In the genomic region with DNA sequence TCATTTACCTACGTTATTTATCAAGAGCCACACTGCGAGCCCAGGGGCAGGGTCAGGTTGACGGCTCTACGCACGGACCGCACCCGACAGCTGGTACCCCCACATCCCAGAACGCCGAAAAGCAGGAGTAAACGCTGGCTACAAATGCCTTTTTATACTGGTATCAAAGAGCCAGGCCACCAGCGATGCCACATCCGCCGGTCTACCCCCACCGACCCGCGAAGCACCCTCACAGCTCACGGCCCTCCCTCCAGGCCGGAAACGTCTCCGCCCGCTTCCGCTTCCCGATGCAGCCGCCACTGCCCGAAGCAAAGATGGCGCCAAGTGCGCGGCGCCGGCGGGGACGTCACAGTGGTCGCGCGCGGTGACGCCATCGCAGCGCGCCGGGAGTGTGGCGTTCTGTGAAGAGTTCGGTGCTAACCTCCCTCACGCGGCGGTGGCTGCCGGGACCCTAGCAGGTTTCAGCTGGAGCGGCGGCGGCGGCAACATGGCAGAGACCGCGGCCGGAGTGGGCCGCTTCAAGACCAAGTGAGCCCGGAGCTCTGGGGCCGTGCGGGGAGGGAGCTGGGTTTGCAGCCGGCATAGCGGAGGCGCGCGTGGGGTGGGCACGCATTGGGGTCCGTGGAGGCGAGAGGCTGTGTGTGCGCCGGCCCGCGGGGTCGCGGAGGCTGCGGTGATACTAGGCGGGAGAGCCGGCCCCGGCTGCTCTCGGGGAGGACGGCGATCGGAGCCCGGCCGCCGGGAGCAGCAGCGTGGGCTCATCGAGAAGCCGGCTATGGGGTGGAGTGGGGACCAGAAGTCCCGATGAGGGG, we compare ENCODE assay signal across 8 cellular contexts. TPM values are rescaled to one million over a fixed set of nuclear protein-coding genes. Genes with fewer than 3 reads are reported as not detected.
DNase-seq lines count a peak whose midpoint lies in the region; ATAC-seq, FAIRE-seq and TF ChIP-seq lines count a peak whose summit lies in the region.

A gene (plus strand): TSS at position 376 of the 812 bp plus-strand sequence. CDS start 112 bp downstream, at position 488.

- H4K91ac ChIP-seq in H1 (replicated peaks; ENCODE audit: insufficient read length, low read length) (peak within 1 kb of the TSS; percentile 95), mesenchymal stem cell (ENCODE audit: low read length) (peak within 1 kb of the TSS; percentile 75)

- H3K4me1 ChIP-seq in H1 (replicated peaks in 1 of 4; ENCODE audit: control insufficient read depth in 3 of 4, insufficient read depth in 4 of 4, low read length in 3 of 4) (peaks cover 0 to 6% (median 5%) of the 10 kb centered on the region in 4 experiments; a peak in 5 of 7 replicates), mesenchymal stem cell (ENCODE audit: control insufficient read depth, insufficient read depth, low read depth, low read length) (peaks cover 23% of the 10 kb centered on the region)

- H2AK5ac ChIP-seq in H1 (ENCODE audit: low read depth, low read length), result no peak within 1 kb of the TSS
- peak within 1 kb of the TSS; percentile 3 for H2AK5ac ChIP-seq in mesenchymal stem cell (ENCODE audit: low read length, severe bottlenecking)

- peak within 1 kb of the TSS; percentile 78 to 90 (median 84) for H3K9ac ChIP-seq in H1 (replicated peaks in 1 of 4; ENCODE audit: extremely low read depth in 1 of 4, low read depth in 3 of 4, low read length in 3 of 4)
- H3K9ac ChIP-seq in mesenchymal stem cell (ENCODE audit: low read length), result peak within 1 kb of the TSS; percentile 93

- 0 out of 4 replicates have a peak, but pooled peaks of 1 of the 3 experiments have one; percentile 14 for TF ChIP-seq CTCF in H1 (IDR thresholded peaks at IDR 0.05; ENCODE audit: control extremely low read depth in 1 of 3, insufficient read depth in 1 of 3, low read depth in 1 of 3, low read length in 3 of 3)

- H3K79me1 ChIP-seq in H1 (ENCODE audit: low read depth, low read length), result peaks cover 12% of the 10 kb centered on the region; the same call in 1 of the 2 replicates
- peaks cover 30% of the 10 kb centered on the region for H3K79me1 ChIP-seq in mesenchymal stem cell (replicated peaks; ENCODE audit: low read length, poor library complexity, severe bottlenecking)

- H3K14ac ChIP-seq in H1 (ENCODE audit: insufficient read length) (no peak within 1 kb of the TSS), mesenchymal stem cell (ENCODE audit: low read length in 2 of 2) (peak within 1 kb of the TSS in 1 of 2 experiments; percentile 44)

- peak within 1 kb of the TSS; percentile 83 to 93 (median 89) for H3K4me3 ChIP-seq in H1 (ENCODE audit: extremely low read depth in 1 of 4, insufficient read depth in 2 of 4, low read depth in 3 of 4, low read length in 4 of 4)
- peak within 1 kb of the TSS; percentile 91 to 97 for H3K4me3 ChIP-seq in mesenchymal stem cell (ENCODE audit: insufficient read depth in 1 of 2, low read depth in 1 of 2, low read length in 2 of 2)

- H2BK20ac ChIP-seq in H1 (ENCODE audit: low read length), result peak within 1 kb of the TSS; percentile 43; the same call in 1 of the 2 replicates

- WGBS in H1 (ENCODE audit: extremely low coverage in 1 of 2, insufficient coverage in 1 of 2, insufficient read length in 1 of 2, insufficient replicate concordance in 2 of 2, low coverage in 1 of 2, low lambda C conversion rate in 2 of 2, missing lambda C conversion rate in 1 of 2), 2 experiments, result 3% methylated on average over 68 of the region's 87 CpGs; no CpG with 5 or more reads in 1 of the 2 experiments
- WGBS in mesenchymal stem cell, result 2% methylated on average over 79 of the region's 87 CpGs

- H2BK12ac ChIP-seq in H1 (ENCODE audit: low read depth, low read length) (peak within 1 kb of the TSS; percentile 95; the same call in 1 of the 2 replicates), mesenchymal stem cell (ENCODE audit: low read length in 2 of 2) (no peak within 1 kb of the TSS)

- H3K9me3 ChIP-seq in H1 (ENCODE audit: insufficient read depth in 2 of 2, low read depth in 1 of 2, low read length in 1 of 2) (no peaks in the 10 kb centered on the region), mesenchymal stem cell (ENCODE audit: control insufficient read depth, low read length) (no peaks in the 10 kb centered on the region)

- H3K56ac ChIP-seq in H1 (replicated peaks; ENCODE audit: insufficient read length, low read depth, low read length), result peak within 1 kb of the TSS; percentile 97

- CTCF ChIA-PET in H1 (lab: Charles Lee; ENCODE audit: partially characterized antibody), result interaction anchor here (0.8 to 2.1 kb wide), 5 partner anchors 12 to 48 kb away, joined by 3 to 8 read pairs (median 5); a partner anchor contains a TSS

- no peak within 1 kb of the TSS for H3K23ac ChIP-seq in H1 (ENCODE audit: insufficient read length)
- H3K23ac ChIP-seq in mesenchymal stem cell (ENCODE audit: low read length in 2 of 2), result peak within 1 kb of the TSS in 1 of 2 experiments; percentile 49

- H3K27me3 ChIP-seq in H1 (replicated peaks in 1 of 4; ENCODE audit: control insufficient read depth in 3 of 4, extremely low read depth in 1 of 4, insufficient read depth in 3 of 4, low read length in 3 of 4) (no peaks in the 10 kb centered on the region), mesenchymal stem cell (ENCODE audit: control insufficient read depth in 1 of 2, insufficient read depth in 1 of 2, low read length in 2 of 2) (no peaks in the 10 kb centered on the region)

- H2BK120ac ChIP-seq in H1 (replicated peaks; ENCODE audit: low read depth, low read length), result peak within 1 kb of the TSS; percentile 87
- no peak within 1 kb of the TSS for H2BK120ac ChIP-seq in mesenchymal stem cell (ENCODE audit: low read depth, low read length)

- TF ChIP-seq RAD21 in H1 (IDR thresholded peaks at IDR 0.05 in 1 of 2, conservative IDR thresholded peaks at IDR 0.05 in 1 of 2; ENCODE audit: low read depth in 2 of 2, low read length in 2 of 2), result no peak; a peak in 1 of 4 replicates

- H2BK5ac ChIP-seq in H1 (ENCODE audit: low read depth, low read length) (peak within 1 kb of the TSS; percentile 95), mesenchymal stem cell (ENCODE audit: low read depth, low read length, poor library complexity, severe bottlenecking) (no peak within 1 kb of the TSS)

- peaks cover 8% of the 10 kb centered on the region for H3K23me2 ChIP-seq in H1 (ENCODE audit: low read depth, low read length)

- H2AFZ ChIP-seq in H1 (ENCODE audit: low read length) (peak within 1 kb of the TSS; percentile 54), mesenchymal stem cell (ENCODE audit: low read depth, low read length) (peak within 1 kb of the TSS; percentile 84)

- peak within 1 kb of the TSS; percentile 95 for H4K8ac ChIP-seq in H1 (ENCODE audit: extremely low read depth, insufficient read depth, low read length)
- H4K8ac ChIP-seq in mesenchymal stem cell (ENCODE audit: low read length), result peak within 1 kb of the TSS; percentile 95

- DNase-seq in COLO829 (ENCODE audit: low spot score), result peak; percentile 90
- peak; percentile 67 for DNase-seq in HS-5 (ENCODE audit: low read depth)
- peak; percentile 80 to 93 for DNase-seq in NOMO-1 (lab: John Stamatoyannopoulos, UW; ENCODE audit: unreplicated experiment in 2 of 2)
- DNase-seq in activated CD8-positive, alpha-beta memory T cell treated with anti-CD3 and anti-CD28 coated beads for 48 hours (ENCODE audit: low read depth in 2 of 3, low spot score in 2 of 3), result peak; percentile 96 to 98 (median 97)
- peak; percentile 82 to 99 for DNase-seq in H1 (ENCODE audit: low read depth in 1 of 2, low spot score in 2 of 2)
- DNase-seq in mesenchymal stem cell, result peak; percentile 94
- peak; percentile 91 for DNase-seq in stimulated activated CD8-positive, alpha-beta memory T cell treated with anti-CD3 and anti-CD28 coated beads, Interleukin-12 subunit alpha, Interleukin-12 subunit beta, amount 100 ng/mL, for 24 hours (ENCODE audit: extremely low read depth)

- H3K4ac ChIP-seq in H1 (replicated peaks; ENCODE audit: insufficient read length, low read depth, low read length) (peak within 1 kb of the TSS; percentile 6), mesenchymal stem cell (ENCODE audit: low read depth in 1 of 2, low read length in 2 of 2) (peak within 1 kb of the TSS; percentile 41 to 92)

- POLR2A ChIA-PET in H1 (lab: Charles Lee; ENCODE audit: partially characterized antibody), result interaction anchor here (0.9 to 17.4 kb wide), 11 partner anchors 11 to 984 kb away, joined by 3 to 736 read pairs (median 5); a partner anchor contains a TSS

- ATAC-seq in GM19468 (IDR thresholded peaks at IDR 0.05; ENCODE audit: extremely low read depth, unreplicated experiment), result peak; percentile 56

- peak in 1 of 2 experiments; percentile 54; a peak in 1 of 3 replicates for TF ChIP-seq POLR2A in H1 (IDR thresholded peaks at IDR 0.05; ENCODE audit: control extremely low read depth in 1 of 2, low read depth in 2 of 2, low read length in 2 of 2)

- peaks cover 3 to 16% of the 10 kb centered on the region in 2 experiments; a peak in 2 of 4 replicates for H3K79me2 ChIP-seq in H1 (ENCODE audit: control insufficient read depth in 1 of 2, insufficient read depth in 2 of 2, low read length in 2 of 2)

- H4K5ac ChIP-seq in H1 (ENCODE audit: insufficient read length, low read depth, low read length), result peak within 1 kb of the TSS; percentile 86

- H4K20me1 ChIP-seq in H1 (replicated peaks in 1 of 2; ENCODE audit: control insufficient read depth in 1 of 2, insufficient read depth in 2 of 2, low read length in 2 of 2), result peaks cover 2 to 21% of the 10 kb centered on the region in 2 experiments

- H2BK15ac ChIP-seq in H1 (ENCODE audit: low read length) (no peak within 1 kb of the TSS), mesenchymal stem cell (ENCODE audit: low read depth, poor library complexity, severe bottlenecking) (peak within 1 kb of the TSS; percentile 6)

- peak within 1 kb of the TSS; percentile 44; the same call in 1 of the 2 replicates for H3K27ac ChIP-seq in H1 (ENCODE audit: low read depth, low read length)
- peak within 1 kb of the TSS; percentile 86 for H3K27ac ChIP-seq in mesenchymal stem cell (ENCODE audit: low read length, poor library complexity, severe bottlenecking)

- peak in 1 of 2 experiments; percentile 38; a peak in 1 of 3 replicates for TF ChIP-seq EP300 in H1 (IDR thresholded peaks at IDR 0.05; ENCODE audit: borderline replicate concordance in 1 of 2, low read depth in 2 of 2, low read length in 2 of 2)

- H3K18ac ChIP-seq in H1 (ENCODE audit: extremely low read depth, low read length) (peak within 1 kb of the TSS; percentile 99), mesenchymal stem cell (ENCODE audit: low read depth in 1 of 2, low read length in 2 of 2) (peak within 1 kb of the TSS; percentile 81 to 90)

- FAIRE-seq in H1 (lab: Jason Lieb, UNC), result no peak

- H3K4me2 ChIP-seq in H1 (ENCODE audit: insufficient read depth in 1 of 2, low read depth in 2 of 2, low read length in 2 of 2) (peak within 1 kb of the TSS; percentile 95), mesenchymal stem cell (ENCODE audit: low read length, poor library complexity, severe bottlenecking) (peak within 1 kb of the TSS; percentile 74)

- H3K36me3 ChIP-seq in H1 (ENCODE audit: control insufficient read depth in 2 of 4, insufficient read depth in 4 of 4, low read length in 3 of 4), result peaks cover 9 to 22% (median 18%) of the 10 kb centered on the region in 4 experiments; a peak in 7 of 8 replicates
- H3K36me3 ChIP-seq in mesenchymal stem cell (ENCODE audit: control insufficient read depth in 1 of 2, insufficient read depth in 2 of 2, low read depth in 1 of 2, low read length in 2 of 2), result peaks cover 28 to 38% of the 10 kb centered on the region in 2 experiments

RNA-seq across cellular contexts. Expression of the gene that starts here (rescaled TPM):
- 65.8 and 66.8 TPM in 2 replicates for total RNA-seq in H1 (2021; fragmentation: NEBNext Ultra II Directional; extraction: Animal tissue kit (Norgen Biotek cat#: 25700))
- polyA plus RNA-seq in H1 (2011; rRNA removed), result 137 and 159 TPM in 2 replicates
- polyA plus RNA-seq in H1 (2011; cell fraction: cytosol; rRNA removed), result 103 TPM
- polyA plus RNA-seq in H1 (2011; cell fraction: nucleus; rRNA removed), result 173 TPM
- polyA plus RNA-seq in H1 (2012, experiment 1 of 2), result 37.5 to 87.9 TPM (median 82.0 TPM) in 4 replicates
- 92.8 TPM for polyA plus RNA-seq in H1 (2012, experiment 2 of 2)
- polyA plus RNA-seq in H1 (2013, experiment 1 of 2), result 36.0 TPM
- polyA plus RNA-seq in H1 (2013, experiment 2 of 2), result 28.1 TPM
- 59.1 and 71.8 TPM in 2 replicates for polyA minus RNA-seq in H1 (2011; rRNA and poly(A)+ RNA removed)
- 62.5 TPM for polyA minus RNA-seq in H1 (2011; cell fraction: cytosol; rRNA and poly(A)+ RNA removed)
- 75.9 TPM for polyA minus RNA-seq in H1 (2011; cell fraction: nucleus; rRNA and poly(A)+ RNA removed)
- 12.0 TPM for polyA plus RNA-seq in mesenchymal stem cell (2013, experiment 1 of 2)
- polyA plus RNA-seq in mesenchymal stem cell (2013, experiment 2 of 2), result 12.3 TPM

Comparison
In these comparisons a context has a peak if more than half of its experiments do, and no peak if none do; other contexts are left out.
1. Peak in every context shown above with its lines: DNase-seq, ATAC-seq, H3K4me3 ChIP-seq and H3K27ac ChIP-seq.